Comparison of ENCODE assay signal across 3 cellular contexts in the genomic region with DNA sequence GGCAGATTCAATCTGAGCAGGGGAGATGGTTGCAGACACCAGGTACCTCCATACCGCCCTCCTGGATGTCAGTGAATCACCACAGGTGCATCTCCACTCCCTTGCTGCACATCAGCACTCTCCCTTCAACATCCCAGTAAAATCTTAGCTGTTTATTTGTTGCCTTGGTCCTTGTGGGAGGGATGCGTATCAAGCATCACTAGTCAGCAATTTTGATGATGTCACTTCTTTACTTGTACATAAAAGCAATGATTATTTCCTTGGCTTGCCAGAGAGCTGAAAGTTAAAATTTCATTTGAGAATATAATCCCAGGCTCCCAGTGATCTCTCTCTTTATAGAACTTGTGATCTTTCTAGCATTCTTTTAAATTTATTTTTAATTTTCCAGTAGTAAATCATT.
A peak's percentile ranks its signal among the peaks of the same experiment; 100 is the strongest.
TF ChIP-seq lines count a peak whose summit lies in the region.

No MANE protein-coding gene starts in this region.

TF ChIP-seq in A549, 52 proteins besides CTCF, POLR2A, EP300 and RAD21:
- TF ChIP-seq EHMT2 (IDR thresholded peaks at IDR 0.05; ENCODE audit: low read depth) (no peak), MAFK (IDR thresholded peaks at IDR 0.05; ENCODE audit: partially characterized antibody) (peak; percentile 31), MYC (IDR thresholded peaks at IDR 0.05; ENCODE audit: borderline replicate concordance, low read length) (no peak), NR3C1 (IDR thresholded peaks at IDR 0.05) (no peak)
- TF ChIP-seq, protein P1, sequence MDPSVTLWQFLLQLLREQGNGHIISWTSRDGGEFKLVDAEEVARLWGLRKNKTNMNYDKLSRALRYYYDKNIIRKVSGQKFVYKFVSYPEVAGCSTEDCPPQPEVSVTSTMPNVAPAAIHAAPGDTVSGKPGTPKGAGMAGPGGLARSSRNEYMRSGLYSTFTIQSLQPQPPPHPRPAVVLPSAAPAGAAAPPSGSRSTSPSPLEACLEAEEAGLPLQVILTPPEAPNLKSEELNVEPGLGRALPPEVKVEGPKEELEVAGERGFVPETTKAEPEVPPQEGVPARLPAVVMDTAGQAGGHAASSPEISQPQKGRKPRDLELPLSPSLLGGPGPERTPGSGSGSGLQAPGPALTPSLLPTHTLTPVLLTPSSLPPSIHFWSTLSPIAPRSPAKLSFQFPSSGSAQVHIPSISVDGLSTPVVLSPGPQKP (IDR thresholded peaks at IDR 0.05; ENCODE audit: low read depth, low read length), result no peak

TF ChIP-seq in GM23338, 12 proteins besides CTCF, POLR2A, EP300 and RAD21 (continues in another document):
- no peak for TF ChIP-seq ZNF114 (CRISPR knock-in tag; IDR thresholded peaks at IDR 0.05)
- TF ChIP-seq CREB1 (CRISPR knock-in tag; IDR thresholded peaks at IDR 0.05; ENCODE audit: low read depth), result no peak
- no peak for TF ChIP-seq STAT1 (IDR thresholded peaks at IDR 0.05; ENCODE audit: unreplicated experiment)
- TF ChIP-seq JUNB (IDR thresholded peaks at IDR 0.05; ENCODE audit: unreplicated experiment), result no peak
- TF ChIP-seq, protein P2, sequence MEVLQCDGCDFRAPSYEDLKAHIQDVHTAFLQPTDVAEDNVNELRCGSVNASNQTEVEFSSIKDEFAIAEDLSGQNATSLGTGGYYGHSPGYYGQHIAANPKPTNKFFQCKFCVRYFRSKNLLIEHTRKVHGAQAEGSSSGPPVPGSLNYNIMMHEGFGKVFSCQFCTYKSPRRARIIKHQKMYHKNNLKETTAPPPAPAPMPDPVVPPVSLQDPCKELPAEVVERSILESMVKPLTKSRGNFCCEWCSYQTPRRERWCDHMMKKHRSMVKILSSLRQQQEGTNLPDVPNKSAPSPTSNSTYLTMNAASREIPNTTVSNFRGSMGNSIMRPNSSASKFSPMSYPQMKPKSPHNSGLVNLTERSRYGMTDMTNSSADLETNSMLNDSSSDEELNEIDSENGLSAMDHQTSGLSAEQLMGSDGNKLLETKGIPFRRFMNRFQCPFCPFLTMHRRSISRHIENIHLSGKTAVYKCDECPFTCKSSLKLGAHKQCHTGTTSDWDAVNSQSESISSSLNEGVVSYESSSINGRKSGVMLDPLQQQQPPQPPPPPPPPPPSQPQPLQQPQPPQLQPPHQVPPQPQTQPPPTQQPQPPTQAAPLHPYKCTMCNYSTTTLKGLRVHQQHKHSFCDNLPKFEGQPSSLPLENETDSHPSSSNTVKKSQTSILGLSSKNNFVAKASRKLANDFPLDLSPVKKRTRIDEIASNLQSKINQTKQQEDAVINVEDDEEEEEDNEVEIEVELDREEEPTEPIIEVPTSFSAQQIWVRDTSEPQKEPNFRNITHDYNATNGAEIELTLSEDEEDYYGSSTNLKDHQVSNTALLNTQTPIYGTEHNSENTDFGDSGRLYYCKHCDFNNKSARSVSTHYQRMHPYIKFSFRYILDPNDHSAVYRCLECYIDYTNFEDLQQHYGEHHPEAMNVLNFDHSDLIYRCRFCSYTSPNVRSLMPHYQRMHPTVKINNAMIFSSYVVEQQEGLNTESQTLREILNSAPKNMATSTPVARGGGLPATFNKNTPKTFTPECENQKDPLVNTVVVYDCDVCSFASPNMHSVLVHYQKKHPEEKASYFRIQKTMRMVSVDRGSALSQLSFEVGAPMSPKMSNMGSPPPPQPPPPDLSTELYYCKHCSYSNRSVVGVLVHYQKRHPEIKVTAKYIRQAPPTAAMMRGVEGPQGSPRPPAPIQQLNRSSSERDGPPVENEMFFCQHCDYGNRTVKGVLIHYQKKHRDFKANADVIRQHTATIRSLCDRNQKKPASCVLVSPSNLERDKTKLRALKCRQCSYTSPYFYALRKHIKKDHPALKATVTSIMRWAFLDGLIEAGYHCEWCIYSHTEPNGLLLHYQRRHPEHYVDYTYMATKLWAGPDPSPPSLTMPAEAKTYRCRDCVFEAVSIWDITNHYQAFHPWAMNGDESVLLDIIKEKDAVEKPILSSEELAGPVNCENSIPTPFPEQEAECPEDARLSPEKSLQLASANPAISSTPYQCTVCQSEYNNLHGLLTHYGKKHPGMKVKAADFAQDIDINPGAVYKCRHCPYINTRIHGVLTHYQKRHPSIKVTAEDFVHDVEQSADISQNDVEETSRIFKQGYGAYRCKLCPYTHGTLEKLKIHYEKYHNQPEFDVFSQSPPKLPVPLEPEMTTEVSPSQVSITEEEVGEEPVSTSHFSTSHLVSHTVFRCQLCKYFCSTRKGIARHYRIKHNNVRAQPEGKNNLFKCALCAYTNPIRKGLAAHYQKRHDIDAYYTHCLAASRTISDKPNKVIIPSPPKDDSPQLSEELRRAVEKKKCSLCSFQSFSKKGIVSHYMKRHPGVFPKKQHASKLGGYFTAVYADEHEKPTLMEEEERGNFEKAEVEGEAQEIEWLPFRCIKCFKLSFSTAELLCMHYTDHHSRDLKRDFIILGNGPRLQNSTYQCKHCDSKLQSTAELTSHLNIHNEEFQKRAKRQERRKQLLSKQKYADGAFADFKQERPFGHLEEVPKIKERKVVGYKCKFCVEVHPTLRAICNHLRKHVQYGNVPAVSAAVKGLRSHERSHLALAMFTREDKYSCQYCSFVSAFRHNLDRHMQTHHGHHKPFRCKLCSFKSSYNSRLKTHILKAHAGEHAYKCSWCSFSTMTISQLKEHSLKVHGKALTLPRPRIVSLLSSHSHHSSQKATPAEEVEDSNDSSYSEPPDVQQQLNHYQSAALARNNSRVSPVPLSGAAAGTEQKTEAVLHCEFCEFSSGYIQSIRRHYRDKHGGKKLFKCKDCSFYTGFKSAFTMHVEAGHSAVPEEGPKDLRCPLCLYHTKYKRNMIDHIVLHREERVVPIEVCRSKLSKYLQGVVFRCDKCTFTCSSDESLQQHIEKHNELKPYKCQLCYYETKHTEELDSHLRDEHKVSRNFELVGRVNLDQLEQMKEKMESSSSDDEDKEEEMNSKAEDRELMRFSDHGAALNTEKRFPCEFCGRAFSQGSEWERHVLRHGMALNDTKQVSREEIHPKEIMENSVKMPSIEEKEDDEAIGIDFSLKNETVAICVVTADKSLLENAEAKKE (CRISPR knock-in tag; IDR thresholded peaks at IDR 0.05), result no peak
- TF ChIP-seq, protein P3, sequence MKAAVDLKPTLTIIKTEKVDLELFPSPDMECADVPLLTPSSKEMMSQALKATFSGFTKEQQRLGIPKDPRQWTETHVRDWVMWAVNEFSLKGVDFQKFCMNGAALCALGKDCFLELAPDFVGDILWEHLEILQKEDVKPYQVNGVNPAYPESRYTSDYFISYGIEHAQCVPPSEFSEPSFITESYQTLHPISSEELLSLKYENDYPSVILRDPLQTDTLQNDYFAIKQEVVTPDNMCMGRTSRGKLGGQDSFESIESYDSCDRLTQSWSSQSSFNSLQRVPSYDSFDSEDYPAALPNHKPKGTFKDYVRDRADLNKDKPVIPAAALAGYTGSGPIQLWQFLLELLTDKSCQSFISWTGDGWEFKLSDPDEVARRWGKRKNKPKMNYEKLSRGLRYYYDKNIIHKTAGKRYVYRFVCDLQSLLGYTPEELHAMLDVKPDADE (IDR thresholded peaks at IDR 0.05), result no peak
- no peak for TF ChIP-seq EZH2phosphoT487 (IDR thresholded peaks at IDR 0.05; ENCODE audit: unreplicated experiment)
- TF ChIP-seq POLR2AphosphoS5 (IDR thresholded peaks at IDR 0.05; ENCODE audit: low read depth), result no peak
- no peak for TF ChIP-seq EZH2 (IDR thresholded peaks at IDR 0.05; ENCODE audit: low read depth, unreplicated experiment)
- no peak for TF ChIP-seq NANOG (IDR thresholded peaks at IDR 0.05; ENCODE audit: borderline replicate concordance)

TF ChIP-seq in K562, 482 proteins besides CTCF, POLR2A, EP300 and RAD21:
- TF ChIP-seq, protein P4, sequence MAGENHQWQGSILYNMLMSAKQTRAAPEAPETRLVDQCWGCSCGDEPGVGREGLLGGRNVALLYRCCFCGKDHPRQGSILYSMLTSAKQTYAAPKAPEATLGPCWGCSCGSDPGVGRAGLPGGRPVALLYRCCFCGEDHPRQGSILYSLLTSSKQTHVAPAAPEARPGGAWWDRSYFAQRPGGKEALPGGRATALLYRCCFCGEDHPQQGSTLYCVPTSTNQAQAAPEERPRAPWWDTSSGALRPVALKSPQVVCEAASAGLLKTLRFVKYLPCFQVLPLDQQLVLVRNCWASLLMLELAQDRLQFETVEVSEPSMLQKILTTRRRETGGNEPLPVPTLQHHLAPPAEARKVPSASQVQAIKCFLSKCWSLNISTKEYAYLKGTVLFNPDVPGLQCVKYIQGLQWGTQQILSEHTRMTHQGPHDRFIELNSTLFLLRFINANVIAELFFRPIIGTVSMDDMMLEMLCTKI (IDR thresholded peaks at IDR 0.05; ENCODE audit: partially characterized antibody), result no peak
- no peak for TF ChIP-seq HEY1 (CRISPR knock-in tag; IDR thresholded peaks at IDR 0.05; ENCODE audit: borderline replicate concordance)
- peak; percentile 59; the same call in 1 of the 2 replicates for TF ChIP-seq ZNF316 (IDR thresholded peaks at IDR 0.05)
- no peak for TF ChIP-seq STAG1 (CRISPR knock-in tag; IDR thresholded peaks at IDR 0.05; ENCODE audit: borderline replicate concordance)
- no peak; the same call in 1 of the 2 replicates for TF ChIP-seq MAFF (IDR thresholded peaks at IDR 0.05; ENCODE audit: low read length)
- 0 out of 2 replicates have a peak, but pooled peaks have one; percentile 18 for TF ChIP-seq C11orf30 (IDR thresholded peaks at IDR 0.05; ENCODE audit: low read depth)
- TF ChIP-seq CBX2 (IDR thresholded peaks at IDR 0.05; ENCODE audit: insufficient read depth, low read length, poor library complexity, severe bottlenecking), result no peak
